Comparison of ENCODE assay signal across 1 cellular context in the genomic region with DNA sequence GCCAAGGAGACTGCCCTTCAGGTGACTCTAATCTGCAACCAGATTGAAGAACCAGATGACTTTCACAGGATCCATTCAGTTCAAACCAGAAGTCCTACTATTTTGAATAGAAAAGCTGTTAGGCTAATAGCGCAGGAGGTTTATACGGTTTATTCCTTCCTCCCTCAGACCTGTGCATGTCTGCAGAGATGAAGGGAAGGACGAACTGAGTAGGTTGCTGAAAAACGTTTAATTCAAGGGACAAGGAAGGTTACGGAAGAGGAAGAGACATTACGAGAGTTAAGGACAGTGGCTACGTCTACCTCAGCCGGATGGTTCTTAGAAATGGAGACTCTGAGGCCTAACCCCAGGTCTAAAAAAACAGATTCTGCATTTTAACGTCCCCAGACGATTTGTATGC.
TF ChIP-seq lines count a peak whose summit lies in the region.

No MANE protein-coding gene starts in this region.

TF ChIP-seq in SK-N-SH treated with all-trans-retinoic acid at 6 μM for 48 hours, 23 proteins besides CTCF, POLR2A, EP300 and RAD21 (continued from another document):
- TF ChIP-seq, protein P1, sequence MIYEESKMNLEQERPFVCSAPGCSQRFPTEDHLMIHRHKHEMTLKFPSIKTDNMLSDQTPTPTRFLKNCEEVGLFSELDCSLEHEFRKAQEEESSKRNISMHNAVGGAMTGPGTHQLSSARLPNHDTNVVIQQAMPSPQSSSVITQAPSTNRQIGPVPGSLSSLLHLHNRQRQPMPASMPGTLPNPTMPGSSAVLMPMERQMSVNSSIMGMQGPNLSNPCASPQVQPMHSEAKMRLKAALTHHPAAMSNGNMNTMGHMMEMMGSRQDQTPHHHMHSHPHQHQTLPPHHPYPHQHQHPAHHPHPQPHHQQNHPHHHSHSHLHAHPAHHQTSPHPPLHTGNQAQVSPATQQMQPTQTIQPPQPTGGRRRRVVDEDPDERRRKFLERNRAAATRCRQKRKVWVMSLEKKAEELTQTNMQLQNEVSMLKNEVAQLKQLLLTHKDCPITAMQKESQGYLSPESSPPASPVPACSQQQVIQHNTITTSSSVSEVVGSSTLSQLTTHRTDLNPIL (CRISPR knock-in tag; IDR thresholded peaks at IDR 0.05; ENCODE audit: low read depth): no peak
- TF ChIP-seq, protein P2, sequence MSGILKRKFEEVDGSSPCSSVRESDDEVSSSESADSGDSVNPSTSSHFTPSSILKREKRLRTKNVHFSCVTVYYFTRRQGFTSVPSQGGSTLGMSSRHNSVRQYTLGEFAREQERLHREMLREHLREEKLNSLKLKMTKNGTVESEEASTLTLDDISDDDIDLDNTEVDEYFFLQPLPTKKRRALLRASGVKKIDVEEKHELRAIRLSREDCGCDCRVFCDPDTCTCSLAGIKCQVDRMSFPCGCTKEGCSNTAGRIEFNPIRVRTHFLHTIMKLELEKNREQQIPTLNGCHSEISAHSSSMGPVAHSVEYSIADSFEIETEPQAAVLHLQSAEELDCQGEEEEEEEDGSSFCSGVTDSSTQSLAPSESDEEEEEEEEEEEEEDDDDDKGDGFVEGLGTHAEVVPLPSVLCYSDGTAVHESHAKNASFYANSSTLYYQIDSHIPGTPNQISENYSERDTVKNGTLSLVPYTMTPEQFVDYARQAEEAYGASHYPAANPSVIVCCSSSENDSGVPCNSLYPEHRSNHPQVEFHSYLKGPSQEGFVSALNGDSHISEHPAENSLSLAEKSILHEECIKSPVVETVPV (CRISPR knock-in tag; IDR thresholded peaks at IDR 0.05): no peak
- TF ChIP-seq ZFP3 (CRISPR knock-in tag; IDR thresholded peaks at IDR 0.05): no peak
- TF ChIP-seq ZNF70 (CRISPR knock-in tag; IDR thresholded peaks at IDR 0.05): no peak
